In genomic region chr9:126675147-126675467, GRCh38 we compare ENCODE assay signal across 27 cellular contexts.
"Had no signal": no experiment of that assay in that cellular context is flagged by ENCODE, and none has a peak within 500 bp of the region (broad histone marks: within the 10 kb centered on the region; RNA-seq: fewer than 3 reads in every experiment).

No MANE protein-coding gene starts in this region.

- H3K4me3 Mint-ChIP-seq: activated CD4-positive, alpha-beta memory T cell treated with anti-CD3 and anti-CD28 coated beads, Interleukin-2, amount 10 ng/mL, durations not matched to agents 7 days and 5 days; activated CD4-positive, alpha-beta T cell treated with anti-CD3 and anti-CD28 coated beads for 36 hours; activated naive CD4-positive, alpha-beta T cell treated with anti-CD3 and anti-CD28 coated beads, Interleukin-2, amount 10 ng/mL, durations not matched to agents 7 days and 5 days; activated naive CD8-positive, alpha-beta T cell treated with anti-CD3 and anti-CD28 coated beads for 36 hours; activated T-cell treated with anti-CD3 and anti-CD28 coated beads, Interleukin-2, amount 50 U/mL, for 72 hours had no signal

- H3K4me3 ChIP-seq: SJCRH30 had no signal

- H3K36me3 ChIP-seq: brain microvascular endothelial cell, SJCRH30 had no signal

- H3K4me2 ChIP-seq: SK-N-SH had no signal

- H3K27ac Mint-ChIP-seq: activated CD4-positive, alpha-beta memory T cell treated with anti-CD3 and anti-CD28 coated beads, Interleukin-2, amount 10 ng/mL, durations not matched to agents 7 days and 5 days; activated CD4-positive, alpha-beta T cell treated with anti-CD3 and anti-CD28 coated beads for 36 hours; activated naive CD4-positive, alpha-beta T cell treated with anti-CD3 and anti-CD28 coated beads, Interleukin-2, amount 10 ng/mL, durations not matched to agents 7 days and 5 days; activated naive CD8-positive, alpha-beta T cell treated with anti-CD3 and anti-CD28 coated beads for 36 hours; activated T-cell treated with anti-CD3 and anti-CD28 coated beads, Interleukin-2, amount 50 U/mL, for 72 hours; activated T-helper 2 cell treated with anti-CD3 and anti-CD28 coated beads, Interferon-gamma antibody, Interleukin-2, Interleukin-4, amounts not matched to agents 10 μg/mL and 5 μg/mL and 100 μg/mL, durations not matched to agents 14 hours and 24 hours and 36 hours had no signal

- H3K9ac ChIP-seq: SK-N-SH had no signal

- H3K36me3 Mint-ChIP-seq: activated naive CD4-positive, alpha-beta T cell treated with anti-CD3 and anti-CD28 coated beads, Interleukin-2, amount 10 ng/mL, durations not matched to agents 7 days and 5 days; activated naive CD8-positive, alpha-beta T cell treated with anti-CD3 and anti-CD28 coated beads for 36 hours had no signal

- DNase-seq: activated CD4-positive, alpha-beta memory T cell treated with anti-CD3 and anti-CD28 coated beads, Interleukin-2, amount 10 ng/mL, durations not matched to agents 7 days and 5 days; activated CD4-positive, alpha-beta T cell treated with anti-CD3 and anti-CD28 coated beads for 36 hours; activated CD4-positive, alpha-beta T cell treated with anti-CD3 and anti-CD28 coated beads, Interleukin-2, amount 50 U/mL, for 1 hour; activated CD8-positive, alpha-beta memory T cell treated with anti-CD3 and anti-CD28 coated beads, Interleukin-2, amount 50 U/mL, for 4 hours; activated gamma-delta T cell treated with Interleukin-2 at 50 U/mL for 16 hours; activated naive CD4-positive, alpha-beta T cell treated with anti-CD3 and anti-CD28 coated beads, Interleukin-2, amount 10 ng/mL, durations not matched to agents 7 days and 5 days; activated naive CD8-positive, alpha-beta T cell treated with anti-CD3 and anti-CD28 coated beads for 36 hours; activated T-cell treated with anti-CD3 and anti-CD28 coated beads, Interleukin-2, amount 50 U/mL, for 72 hours; brain microvascular endothelial cell; Karpas-422; NCI-H1105 treated with DMSO at 0.1 percent for 48 hours; NCI-H1436 treated with DMSO at 0.1 percent for 48 hours; NCI-H187; NCI-H2081; NCI-H2171; NCI-H2227 treated with DMSO at 0.1 percent for 48 hours; NCI-H446 treated with DMSO at 0.1 percent for 48 hours; NCI-H526 treated with DMSO at 0.1 percent for 48 hours; NCI-H82; OCI-M1; RPMI8226; SK-N-SH; T-helper 1 cell had no signal

- H3K9me2 ChIP-seq: SK-N-SH had no signal

- H3K9me3 ChIP-seq: SJCRH30, SK-N-SH had no signal

- H3K27ac ChIP-seq: brain microvascular endothelial cell, SJCRH30 had no signal

- H3K9me3 Mint-ChIP-seq: activated CD4-positive, alpha-beta memory T cell treated with anti-CD3 and anti-CD28 coated beads, Interleukin-2, amount 10 ng/mL, durations not matched to agents 7 days and 5 days; activated naive CD4-positive, alpha-beta T cell treated with anti-CD3 and anti-CD28 coated beads, Interleukin-2, amount 10 ng/mL, durations not matched to agents 7 days and 5 days; activated naive CD8-positive, alpha-beta T cell treated with anti-CD3 and anti-CD28 coated beads for 36 hours; activated T-cell treated with anti-CD3 and anti-CD28 coated beads, Interleukin-2, amount 50 U/mL, for 72 hours; activated T-helper 2 cell treated with anti-CD3 and anti-CD28 coated beads, Interferon-gamma antibody, Interleukin-2, Interleukin-4, amounts not matched to agents 10 μg/mL and 5 μg/mL and 100 μg/mL, durations not matched to agents 14 hours and 24 hours and 36 hours had no signal

- ATAC-seq: activated CD4-positive, alpha-beta T cell treated with anti-CD3 and anti-CD28 coated beads for 36 hours; activated T-cell treated with anti-CD3 and anti-CD28 coated beads, Interleukin-2, amount 50 U/mL, for 72 hours; Panc1; Right ventricle myocardium inferior had no signal

- H3K27me3 ChIP-seq: SJCRH30 had no signal
